2 cellular contexts compared by ENCODE assay signal in genomic region chr5:154758977-154759376, GRCh38.
TF ChIP-seq lines count a peak whose summit lies in the region.

No MANE protein-coding gene starts in this region.

TF ChIP-seq in SK-N-SH, 30 proteins besides CTCF, POLR2A, EP300 and RAD21:
- TF ChIP-seq PBX3 (IDR thresholded peaks at IDR 0.05) (no peak), TCF12 (IDR thresholded peaks at IDR 0.05) (no peak), RCOR1 (IDR thresholded peaks at IDR 0.05; ENCODE audit: low read length) (no peak), MXI1 (IDR thresholded peaks at IDR 0.05; ENCODE audit: low read depth, low read length) (no peak), RXRA (IDR thresholded peaks at IDR 0.05; ENCODE audit: borderline replicate concordance, low read depth) (no peak), USF1 (IDR thresholded peaks at IDR 0.05; ENCODE audit: borderline replicate concordance, low read depth) (no peak), NFIC (IDR thresholded peaks at IDR 0.05; ENCODE audit: borderline replicate concordance) (no peak), POLR2AphosphoS5 (IDR thresholded peaks at IDR 0.05; ENCODE audit: low read depth, low read length) (no peak), RFX5 (IDR thresholded peaks at IDR 0.05; ENCODE audit: low read length) (no peak), USF2 (IDR thresholded peaks at IDR 0.05; ENCODE audit: borderline replicate concordance, low read depth, low read length) (no peak), YY1 (IDR thresholded peaks at IDR 0.05; ENCODE audit: low read depth) (no peak), CHD2 (IDR thresholded peaks at IDR 0.05; ENCODE audit: low read length, partially characterized antibody) (no peak), REST (IDR thresholded peaks at IDR 0.05; ENCODE audit: low read depth, low read length) (no peak)

TF ChIP-seq in SK-N-SH treated with all-trans-retinoic acid at 6 μM for 48 hours, 23 proteins besides CTCF, POLR2A, EP300 and RAD21 (continued from another document):
- TF ChIP-seq PATZ1 (CRISPR knock-in tag; IDR thresholded peaks at IDR 0.05; ENCODE audit: borderline replicate concordance) (no peak), SNAI2 (CRISPR knock-in tag; IDR thresholded peaks at IDR 0.05) (no peak), ZNF70 (CRISPR knock-in tag; IDR thresholded peaks at IDR 0.05) (no peak), CSDC2 (CRISPR knock-in tag; IDR thresholded peaks at IDR 0.05) (no peak), POU6F1 (CRISPR knock-in tag; IDR thresholded peaks at IDR 0.05; ENCODE audit: borderline replicate concordance, low read depth) (no peak)
